In genomic region chr2:26480751-26481380, GRCh38 we compare ENCODE assay signal across 22 cellular contexts. TPM values are rescaled to one million over a fixed set of nuclear protein-coding genes. Genes with fewer than 3 reads are reported as not detected.
DNase-seq lines count a peak whose midpoint lies in the region; ATAC-seq, FAIRE-seq and TF ChIP-seq lines count a peak whose summit lies in the region.
"Had no signal": no experiment of that assay in that cellular context is flagged by ENCODE, and none has a peak within 500 bp of the region (broad histone marks: within the 10 kb centered on the region; RNA-seq: fewer than 3 reads in every experiment).

No MANE protein-coding gene starts in this region.

- H3K36me3 ChIP-seq in right atrium auricular region (no peaks in the 10 kb centered on the region), kidney (ENCODE audit: control insufficient read depth in 1 of 2, insufficient read depth in 2 of 2, low read length in 2 of 2) (no peaks in the 10 kb centered on the region)

- H3K4me1 ChIP-seq in right atrium auricular region (peaks cover 0 to 11% of the 10 kb centered on the region in 2 donors), kidney (ENCODE audit: control insufficient read depth in 1 of 2, insufficient read depth in 1 of 2, low read depth in 1 of 2, low read length in 2 of 2) (no peaks in the 10 kb centered on the region)

- peak; percentile 33 for DNase-seq in Right ventricle myocardium inferior (ENCODE audit: missing footprints)
- no peak for DNase-seq in right atrium auricular region (ENCODE audit: low spot score)
- DNase-seq in kidney, result peak; percentile 45
- peak; percentile 22 for DNase-seq in putamen (ENCODE audit: low spot score)
- no peak for DNase-seq in hypothalamus (lab: John Stamatoyannopoulos, UW)
- DNase-seq in kidney tubule cell (ENCODE audit: low spot score), result no peak
- no peak for DNase-seq in GOT3 (lab: John Stamatoyannopoulos, UW)
- DNase-seq: AML-193; CD4-positive, alpha-beta T cell; DMS153; DMS79; GDM1; HCEC 1CT had no signal

- intact Hi-C loops in Right ventricle myocardium inferior (cut with DNase I) (no loop called here), kidney (cut with DNase I) (no loop called here)

- FAIRE-seq in kidney (lab: Jason Lieb, UNC), result no peak
- FAIRE-seq: A549, GM12892, GM18507 had no signal

- H3K9me3 ChIP-seq in right atrium auricular region, result no peaks in the 10 kb centered on the region
- H3K9me3 ChIP-seq in kidney (ENCODE audit: control insufficient read depth in 1 of 2, low read length in 2 of 2), result no peaks in the 10 kb centered on the region
- H3K9me3 ChIP-seq: A549 had no signal

- no peak for ATAC-seq in Right ventricle myocardium inferior
- ATAC-seq: A549 had no signal

- no peak overlapping the region for H3K9ac ChIP-seq in kidney (ENCODE audit: low read length in 2 of 2)

- H3K27me3 ChIP-seq in right atrium auricular region, result no peaks in the 10 kb centered on the region

- H3K27ac ChIP-seq in right atrium auricular region (no peak overlapping the region), VCaP (peak overlapping the region; percentile 52), kidney (ENCODE audit: low read depth in 2 of 2, low read length in 2 of 2) (no peak overlapping the region)
- H3K27ac ChIP-seq: 22Rv1, A549, C4-2B had no signal

- H3K4me3 ChIP-seq in right atrium auricular region (no peak overlapping the region), kidney (ENCODE audit: low read length in 2 of 2) (no peak overlapping the region)
- H3K4me3 ChIP-seq: A549 had no signal

- TF ChIP-seq CTCF in right atrium auricular region (IDR thresholded peaks at IDR 0.05) (no peak), VCaP (conservative IDR thresholded peaks at IDR 0.05) (no peak), kidney (IDR thresholded peaks at IDR 0.05; ENCODE audit: borderline replicate concordance, extremely low read depth, insufficient read depth) (no peak)

RNA-seq across cellular contexts. Expression of gene OTOF, which starts 2.9 kb away (rescaled TPM):
- total RNA-seq in Right ventricle myocardium inferior (0.08 TPM), right atrium auricular region (under 1 TPM; 0.08 to 0.33 TPM), kidney (0.16 TPM)
- not detected for polyA plus RNA-seq in kidney (ENCODE audit: insufficient read depth, low read depth, low replicate concordance)
- total RNA-seq: Daoy, H4, HT-29 had no signal

Comparison
In these comparisons a context has a peak if more than half of its experiments do, and no peak if none do; other contexts are left out.
1. DNase-seq: peak in Right ventricle myocardium inferior (single experiment), kidney (single experiment) and putamen (single experiment); none in right atrium auricular region (single experiment), hypothalamus (0 of 51), kidney tubule cell (single experiment) and GOT3 (single experiment).